8 cellular contexts compared by ENCODE assay signal in genomic region chr6:142945071-142945445, GRCh38. TPM values are rescaled to one million over a fixed set of nuclear protein-coding genes. Genes with fewer than 3 reads are reported as not detected.
A peak's percentile ranks its signal among the peaks of the same experiment; 100 is the strongest.
DNase-seq lines count a peak whose midpoint lies in the region; ATAC-seq and TF ChIP-seq lines count a peak whose summit lies in the region.

Gene HIVEP2 (minus strand): TSS chr6:142945176. CDS start chr6:142774738, 170,438 bp downstream.

- peak; percentile 22 for ATAC-seq in HG02610 (IDR thresholded peaks at IDR 0.05; ENCODE audit: unreplicated experiment)

- WGBS in liver = under 1% methylated on average over 46 of the region's 46 CpGs

- no peaks in the 10 kb centered on the region for H3K36me3 ChIP-seq in liver (ENCODE audit: control insufficient read depth in 4 of 4, insufficient read depth in 3 of 4, low read depth in 1 of 4, low read length in 3 of 4)

- peak within 1 kb of the TSS; percentile 95 to 98 for H3K9ac ChIP-seq in liver (ENCODE audit: low read depth in 1 of 2, low read length in 2 of 2)

- H3K4me3 ChIP-seq in liver (ENCODE audit: low read depth in 1 of 3, low read length in 3 of 3) = peak within 1 kb of the TSS; percentile 93 to 99 (median 95)

- H3K27ac ChIP-seq in liver (ENCODE audit: low read depth in 1 of 2, low read length in 2 of 2) = peak within 1 kb of the TSS; percentile 100

- peaks cover 0 to 9% (median 5%) of the 10 kb centered on the region in 4 donors for H3K4me1 ChIP-seq in liver (ENCODE audit: control insufficient read depth in 4 of 4, insufficient read depth in 4 of 4, low read length in 3 of 4)

- H3K9me3 ChIP-seq in liver (ENCODE audit: control insufficient read depth in 4 of 4, low read length in 3 of 4) = no peaks in the 10 kb centered on the region

- no peak for TF ChIP-seq RAD21 in liver (IDR thresholded peaks at IDR 0.05)

- DNase-seq in GM10266 (ENCODE audit: extremely low spot score) (peak; percentile 83), NCI-H345 (lab: John Stamatoyannopoulos, UW) (peak; percentile 76), dedifferentiated amniotic fluid mesenchymal stem cell (ENCODE audit: extremely low spot score) (peak; percentile 59), KG1 (lab: John Stamatoyannopoulos, UW) (no peak)
- peak; percentile 81 to 85 for DNase-seq in activated CD4-positive, alpha-beta T cell treated with anti-CD3 and anti-CD28 coated beads, Interleukin-2, amount 50 U/mL, for 24 hours (ENCODE audit: low read depth in 1 of 2, low spot score in 1 of 2)
- DNase-seq in stimulated activated CD4-positive, alpha-beta T cell treated with anti-CD3 and anti-CD28 coated beads, Interleukin-4, amount 100 ng/mL, for 48 hours (ENCODE audit: low read depth in 2 of 2) = peak; percentile 77 to 87

- H3K27me3 ChIP-seq in liver (ENCODE audit: control insufficient read depth in 4 of 4, insufficient read depth in 4 of 4, low read length in 3 of 4) = no peaks in the 10 kb centered on the region

- TF ChIP-seq CTCF in GM10266 (IDR thresholded peaks at IDR 0.05; ENCODE audit: control insufficient read depth, insufficient read depth, low read depth, missing control alignments) (no peak), liver (IDR thresholded peaks at IDR 0.05; ENCODE audit: low read depth, low read length, missing input control) (peak; percentile 38)

TF ChIP-seq in liver, 16 proteins besides CTCF, POLR2A, EP300 and RAD21:
- TF ChIP-seq, protein P1, sequence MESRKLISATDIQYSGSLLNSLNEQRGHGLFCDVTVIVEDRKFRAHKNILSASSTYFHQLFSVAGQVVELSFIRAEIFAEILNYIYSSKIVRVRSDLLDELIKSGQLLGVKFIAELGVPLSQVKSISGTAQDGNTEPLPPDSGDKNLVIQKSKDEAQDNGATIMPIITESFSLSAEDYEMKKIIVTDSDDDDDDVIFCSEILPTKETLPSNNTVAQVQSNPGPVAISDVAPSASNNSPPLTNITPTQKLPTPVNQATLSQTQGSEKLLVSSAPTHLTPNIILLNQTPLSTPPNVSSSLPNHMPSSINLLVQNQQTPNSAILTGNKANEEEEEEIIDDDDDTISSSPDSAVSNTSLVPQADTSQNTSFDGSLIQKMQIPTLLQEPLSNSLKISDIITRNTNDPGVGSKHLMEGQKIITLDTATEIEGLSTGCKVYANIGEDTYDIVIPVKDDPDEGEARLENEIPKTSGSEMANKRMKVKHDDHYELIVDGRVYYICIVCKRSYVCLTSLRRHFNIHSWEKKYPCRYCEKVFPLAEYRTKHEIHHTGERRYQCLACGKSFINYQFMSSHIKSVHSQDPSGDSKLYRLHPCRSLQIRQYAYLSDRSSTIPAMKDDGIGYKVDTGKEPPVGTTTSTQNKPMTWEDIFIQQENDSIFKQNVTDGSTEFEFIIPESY (IDR thresholded peaks at IDR 0.05) = no peak
- TF ChIP-seq RXRA (IDR thresholded peaks at IDR 0.05) = peak in 1 of 2 donors; percentile 9
- no peak for TF ChIP-seq HNF4A (conservative IDR thresholded peaks at IDR 0.05)
- TF ChIP-seq, protein P2, sequence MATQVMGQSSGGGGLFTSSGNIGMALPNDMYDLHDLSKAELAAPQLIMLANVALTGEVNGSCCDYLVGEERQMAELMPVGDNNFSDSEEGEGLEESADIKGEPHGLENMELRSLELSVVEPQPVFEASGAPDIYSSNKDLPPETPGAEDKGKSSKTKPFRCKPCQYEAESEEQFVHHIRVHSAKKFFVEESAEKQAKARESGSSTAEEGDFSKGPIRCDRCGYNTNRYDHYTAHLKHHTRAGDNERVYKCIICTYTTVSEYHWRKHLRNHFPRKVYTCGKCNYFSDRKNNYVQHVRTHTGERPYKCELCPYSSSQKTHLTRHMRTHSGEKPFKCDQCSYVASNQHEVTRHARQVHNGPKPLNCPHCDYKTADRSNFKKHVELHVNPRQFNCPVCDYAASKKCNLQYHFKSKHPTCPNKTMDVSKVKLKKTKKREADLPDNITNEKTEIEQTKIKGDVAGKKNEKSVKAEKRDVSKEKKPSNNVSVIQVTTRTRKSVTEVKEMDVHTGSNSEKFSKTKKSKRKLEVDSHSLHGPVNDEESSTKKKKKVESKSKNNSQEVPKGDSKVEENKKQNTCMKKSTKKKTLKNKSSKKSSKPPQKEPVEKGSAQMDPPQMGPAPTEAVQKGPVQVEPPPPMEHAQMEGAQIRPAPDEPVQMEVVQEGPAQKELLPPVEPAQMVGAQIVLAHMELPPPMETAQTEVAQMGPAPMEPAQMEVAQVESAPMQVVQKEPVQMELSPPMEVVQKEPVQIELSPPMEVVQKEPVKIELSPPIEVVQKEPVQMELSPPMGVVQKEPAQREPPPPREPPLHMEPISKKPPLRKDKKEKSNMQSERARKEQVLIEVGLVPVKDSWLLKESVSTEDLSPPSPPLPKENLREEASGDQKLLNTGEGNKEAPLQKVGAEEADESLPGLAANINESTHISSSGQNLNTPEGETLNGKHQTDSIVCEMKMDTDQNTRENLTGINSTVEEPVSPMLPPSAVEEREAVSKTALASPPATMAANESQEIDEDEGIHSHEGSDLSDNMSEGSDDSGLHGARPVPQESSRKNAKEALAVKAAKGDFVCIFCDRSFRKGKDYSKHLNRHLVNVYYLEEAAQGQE (IDR thresholded peaks at IDR 0.05) = no peak
- peak in 1 of 2 donors; percentile 6 for TF ChIP-seq EGR1 (IDR thresholded peaks at IDR 0.05; ENCODE audit: low read depth in 2 of 2)
- TF ChIP-seq SP1 (IDR thresholded peaks at IDR 0.05) = no peak
- TF ChIP-seq YY1 (IDR thresholded peaks at IDR 0.05) = no peak
TF ChIP-seq in liver: peak in this region for 2.

RNA-seq across cellular contexts. Expression of gene HIVEP2, which starts in this region (rescaled TPM):
- 1 to 10 TPM; 1.7 to 6.6 TPM for total RNA-seq in liver
- polyA plus RNA-seq in liver = 1 to 10 TPM in 1 of 2 donors, under 1 TPM in 1; 0.82 to 1.0 TPM
